13 cellular contexts compared by ENCODE assay signal in genomic region chr3:143363276-143363675, GRCh38.
DNase-seq lines count a peak whose midpoint lies in the region; ATAC-seq, FAIRE-seq and TF ChIP-seq lines count a peak whose summit lies in the region.
"Had no signal": no experiment of that assay in that cellular context is flagged by ENCODE, and none has a peak within 500 bp of the region (broad histone marks: within the 10 kb centered on the region; RNA-seq: fewer than 3 reads in every experiment).

No MANE protein-coding gene starts in this region.

- H3K27ac ChIP-seq in astrocyte (ENCODE audit: low read depth, low read length), result no peak overlapping the region
- H3K27ac ChIP-seq in naive thymus-derived CD4-positive, alpha-beta T cell (ENCODE audit: low read depth, low read length), result peak overlapping the region; percentile 4
- H3K27ac ChIP-seq: upper lobe of left lung had no signal

- POLR2A ChIA-PET in naive thymus-derived CD4-positive, alpha-beta T cell (lab: Charles Lee), result interaction anchor here (1.1 to 1.5 kb wide), 2 partner anchors 14 kb away, joined by 3 to 4 read pairs; no protein-coding TSS in a partner anchor

- H3K9ac ChIP-seq in Loucy (ENCODE audit: low read depth, low read length, poor library complexity, severe bottlenecking) (peak overlapping the region; percentile 55), astrocyte (ENCODE audit: low read length) (no peak overlapping the region)

- H3F3A ChIP-seq in Loucy (ENCODE audit: low read depth), result no peaks in the 10 kb centered on the region

- no peak overlapping the region for H3K4me3 Mint-ChIP-seq in astrocyte (ENCODE audit: unreplicated experiment)
- H3K4me3 Mint-ChIP-seq in naive thymus-derived CD4-positive, alpha-beta T cell, result peak overlapping the region; percentile 22 to 75 (median 53)
- H3K4me3 Mint-ChIP-seq: central memory CD8-positive, alpha-beta T cell had no signal

- no peaks in the 10 kb centered on the region for H3K27me3 ChIP-seq in Loucy (ENCODE audit: insufficient read depth, low read length, poor library complexity, severe bottlenecking)
- H3K27me3 ChIP-seq in astrocyte (ENCODE audit: insufficient read depth, low read length), result no peaks in the 10 kb centered on the region
- H3K27me3 ChIP-seq in naive thymus-derived CD4-positive, alpha-beta T cell (ENCODE audit: control insufficient read depth in 2 of 2, insufficient read depth in 2 of 2, low read length in 2 of 2), result no peaks in the 10 kb centered on the region
- H3K27me3 ChIP-seq: upper lobe of left lung had no signal

- no peaks in the 10 kb centered on the region for H3K36me3 Mint-ChIP-seq in astrocyte (ENCODE audit: low read depth, unreplicated experiment)
- H3K36me3 Mint-ChIP-seq in naive thymus-derived CD4-positive, alpha-beta T cell, result peaks cover 0 to 10% (median 0%) of the 10 kb centered on the region in 5 donors

- H4K20me1 ChIP-seq in Loucy (ENCODE audit: insufficient read depth, low read length, poor library complexity, severe bottlenecking) (no peaks in the 10 kb centered on the region), astrocyte (ENCODE audit: insufficient read depth, low read length) (no peaks in the 10 kb centered on the region)

- H3K4me1 Mint-ChIP-seq in astrocyte (ENCODE audit: low read depth, unreplicated experiment), result peaks cover 15% of the 10 kb centered on the region
- peaks cover 18 to 41% (median 35%) of the 10 kb centered on the region in 7 donors for H3K4me1 Mint-ChIP-seq in naive thymus-derived CD4-positive, alpha-beta T cell

- H2AFZ ChIP-seq in Loucy (ENCODE audit: low read length), result peak overlapping the region; percentile 48; the same call in 1 of the 2 replicates
- no peak overlapping the region for H2AFZ ChIP-seq in astrocyte (ENCODE audit: low read depth, low read length)

- no peak overlapping the region for H3K27ac Mint-ChIP-seq in astrocyte (ENCODE audit: unreplicated experiment)
- H3K27ac Mint-ChIP-seq in naive thymus-derived CD4-positive, alpha-beta T cell, result peak overlapping the region in 8 of 9 donors; percentile 54 to 93 (median 85)

- ATAC-seq in naive thymus-derived CD4-positive, alpha-beta T cell, result peak; percentile 59

- no peaks in the 10 kb centered on the region for H3K79me2 ChIP-seq in Loucy (ENCODE audit: insufficient read depth, low read length)
- no peaks in the 10 kb centered on the region for H3K79me2 ChIP-seq in astrocyte (ENCODE audit: insufficient read depth, low read length)

- H3K4me3 ChIP-seq in Loucy (ENCODE audit: low read length, poor library complexity, severe bottlenecking) (peak overlapping the region; percentile 57), astrocyte (ENCODE audit: insufficient read depth, low read depth, low read length) (no peak overlapping the region)
- H3K4me3 ChIP-seq in naive thymus-derived CD4-positive, alpha-beta T cell (ENCODE audit: low read length), result no peak overlapping the region
- H3K4me3 ChIP-seq: upper lobe of left lung had no signal

- FAIRE-seq in astrocyte (lab: Jason Lieb, UNC), result peak; percentile 60
- FAIRE-seq: islet of Langerhans had no signal

- no peaks in the 10 kb centered on the region for H3K9me3 ChIP-seq in Loucy (ENCODE audit: insufficient read depth, low read depth, low read length)
- no peaks in the 10 kb centered on the region for H3K9me3 ChIP-seq in astrocyte (ENCODE audit: insufficient read depth, low read depth, low read length)
- H3K9me3 ChIP-seq in naive thymus-derived CD4-positive, alpha-beta T cell (ENCODE audit: control insufficient read depth in 2 of 3, low read length in 3 of 3), result no peaks in the 10 kb centered on the region
- H3K9me3 ChIP-seq: upper lobe of left lung had no signal

- H3K4me1 ChIP-seq in Loucy (ENCODE audit: insufficient read depth, low read length, poor library complexity, severe bottlenecking), result peaks cover 41% of the 10 kb centered on the region
- H3K4me1 ChIP-seq in astrocyte (ENCODE audit: insufficient read depth, low read length), result peaks cover 6% of the 10 kb centered on the region
- peaks cover 0 to 15% of the 10 kb centered on the region in 2 donors for H3K4me1 ChIP-seq in naive thymus-derived CD4-positive, alpha-beta T cell (ENCODE audit: control insufficient read depth in 2 of 2, insufficient read depth in 2 of 2, low read length in 2 of 2)
- H3K4me1 ChIP-seq: upper lobe of left lung had no signal

- no peak for TF ChIP-seq CTCF in Loucy (conservative IDR thresholded peaks at IDR 0.05; ENCODE audit: low read length)
- no peak for TF ChIP-seq CTCF in astrocyte (IDR thresholded peaks at IDR 0.05; ENCODE audit: insufficient read depth, low read depth, low read length)

- H3K27me3 Mint-ChIP-seq in astrocyte (ENCODE audit: low read depth, unreplicated experiment), result peaks cover 2% of the 10 kb centered on the region
- no peaks in the 10 kb centered on the region for H3K27me3 Mint-ChIP-seq in naive thymus-derived CD4-positive, alpha-beta T cell
- H3K27me3 Mint-ChIP-seq: central memory CD8-positive, alpha-beta T cell had no signal

- CTCF ChIA-PET in naive thymus-derived CD4-positive, alpha-beta T cell (lab: Charles Lee), result interaction anchor here (0.9 to 1.1 kb wide), 3 partner anchors 11 to 188 kb away, joined by 3 to 4 read pairs (median 3); no protein-coding TSS in a partner anchor

- intact Hi-C loops in naive thymus-derived CD4-positive, alpha-beta T cell (cut with micrococcal nuclease), result loop anchor here in 1 of 2 donors (5.0 kb wide), 1 partner anchor 241 kb away; no protein-coding TSS in a partner anchor

- H3K36me3 ChIP-seq in Loucy (ENCODE audit: insufficient read depth, low read length) (no peaks in the 10 kb centered on the region), astrocyte (ENCODE audit: insufficient read depth, low read length) (no peaks in the 10 kb centered on the region)
- no peaks in the 10 kb centered on the region for H3K36me3 ChIP-seq in naive thymus-derived CD4-positive, alpha-beta T cell (ENCODE audit: control insufficient read depth in 2 of 3, insufficient read depth in 3 of 3, low read length in 3 of 3)
- H3K36me3 ChIP-seq: upper lobe of left lung had no signal

- H3K4me2 ChIP-seq in Loucy (ENCODE audit: low read depth, low read length, poor library complexity, severe bottlenecking) (peak overlapping the region; percentile 81), astrocyte (ENCODE audit: low read length) (peak overlapping the region; percentile 44)

- H3K9me3 Mint-ChIP-seq in astrocyte (ENCODE audit: unreplicated experiment), result no peaks in the 10 kb centered on the region
- no peaks in the 10 kb centered on the region for H3K9me3 Mint-ChIP-seq in naive thymus-derived CD4-positive, alpha-beta T cell
- H3K9me3 Mint-ChIP-seq: central memory CD8-positive, alpha-beta T cell had no signal

- no peaks in the 10 kb centered on the region for H3K9me2 ChIP-seq in Loucy (replicated peaks; ENCODE audit: low read depth, low read length)

- DNase-seq in NCI-H2107 treated with DMSO at 0.1 percent for 48 hours (lab: John Stamatoyannopoulos, UW; ENCODE audit: unreplicated experiment), result peak; percentile 52
- no peak for DNase-seq in NCI-H2107 (lab: John Stamatoyannopoulos, UW)
- DNase-seq in astrocyte (ENCODE audit: low read depth), result peak; percentile 80
- DNase-seq in naive thymus-derived CD4-positive, alpha-beta T cell, result peak in 6 of 9 donors; percentile 12 to 51 (median 43)
- DNase-seq in NCI-H2171 treated with DMSO at 0.1 percent for 48 hours (lab: John Stamatoyannopoulos, UW), result no peak
- DNase-seq in nucleus accumbens (lab: John Stamatoyannopoulos, UW), result no peak
- no peak for DNase-seq in stimulated activated CD4-positive, alpha-beta T cell treated with anti-CD3 and anti-CD28 coated beads, Interleukin-12 subunit alpha, Interleukin-12 subunit beta, amount 100 ng/mL, for 4 hours
- DNase-seq: 8988T, NCI-H1930, upper lobe of left lung had no signal

Comparison
In these comparisons a context has a peak if more than half of its experiments do, and no peak if none do; other contexts are left out.
1. DNase-seq: peak in NCI-H2107 treated with DMSO at 0.1 percent for 48 hours (single experiment), astrocyte (single experiment) and naive thymus-derived CD4-positive, alpha-beta T cell (6 of 9); none in NCI-H2107 (single experiment), NCI-H2171 treated with DMSO at 0.1 percent for 48 hours (single experiment), nucleus accumbens (0 of 56) and stimulated activated CD4-positive, alpha-beta T cell treated with anti-CD3 and anti-CD28 coated beads, Interleukin-12 subunit alpha, Interleukin-12 subunit beta, amount 100 ng/mL, for 4 hours (single experiment).